8 cellular contexts compared by ENCODE assay signal in the genomic region with DNA sequence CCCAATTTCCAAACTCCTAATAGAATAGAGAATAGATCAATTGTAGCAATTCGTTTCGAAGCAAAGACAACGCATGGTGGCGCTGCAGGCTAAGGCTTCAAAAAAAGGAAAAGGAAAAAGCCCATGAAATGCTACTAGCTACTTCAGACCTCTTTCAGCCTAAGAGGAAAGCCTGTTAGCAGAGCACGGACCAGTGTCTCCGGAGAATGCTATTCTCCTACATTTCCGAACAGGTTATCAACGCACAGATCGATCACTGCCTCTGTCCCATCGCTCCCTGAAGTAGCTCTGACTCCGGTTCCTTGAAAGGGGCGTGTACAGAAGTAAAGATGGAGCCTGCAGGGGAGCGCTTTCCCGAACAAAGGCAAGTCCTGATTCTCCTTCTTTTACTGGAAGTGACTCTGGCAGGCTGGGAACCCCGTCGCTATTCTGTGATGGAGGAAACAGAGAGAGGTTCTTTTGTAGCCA. TPM values are rescaled to one million over a fixed set of nuclear protein-coding genes. Genes with fewer than 3 reads are reported as not detected.
DNase-seq lines count a peak whose midpoint lies in the region; ATAC-seq and TF ChIP-seq lines count a peak whose summit lies in the region.

A gene (plus strand): TSS at position 146 of the 468 bp plus-strand sequence. CDS start 184 bp downstream, at position 330.

- H3K4me3 Mint-ChIP-seq in activated CD4-positive, alpha-beta T cell treated with anti-CD3 and anti-CD28 coated beads, Interleukin-2, amount 10 ng/mL, durations not matched to agents 24 days and 14 days = no peak within 1 kb of the TSS

- no peak for TF ChIP-seq POLR2A in stomach (IDR thresholded peaks at IDR 0.05)

- no peaks in the 10 kb centered on the region for H3K4me1 Mint-ChIP-seq in activated CD4-positive, alpha-beta T cell treated with anti-CD3 and anti-CD28 coated beads, Interleukin-2, amount 10 ng/mL, durations not matched to agents 24 days and 14 days

- no peaks in the 10 kb centered on the region for H3K4me1 ChIP-seq in stomach

- peaks cover 66 to 100% (median 95%) of the 10 kb centered on the region in 4 donors for H3K9me3 ChIP-seq in stomach

- peaks cover 0 to 15% (median 0%) of the 10 kb centered on the region in 3 donors for H3K27me3 ChIP-seq in stomach

- intact Hi-C loops in activated CD4-positive, alpha-beta T cell treated with anti-CD3 and anti-CD28 coated beads, Interleukin-2, amount 10 ng/mL, durations not matched to agents 24 days and 14 days (cut with micrococcal nuclease) = loop anchor here (10.0 kb wide), 1 partner anchor 90 kb away; a partner anchor contains a TSS
- intact Hi-C loops in stomach (cut with DNase I; ENCODE audit: low total_unique reads) = no loop called here

- peak within 1 kb of the TSS; percentile 39 for H3K4me3 ChIP-seq in iPS-11a (ENCODE audit: low read depth, low read length)
- peak within 1 kb of the TSS in 3 of 4 donors; percentile 15 to 28 (median 23) for H3K4me3 ChIP-seq in stomach

- H3K27me3 Mint-ChIP-seq in activated CD4-positive, alpha-beta T cell treated with anti-CD3 and anti-CD28 coated beads, Interleukin-2, amount 10 ng/mL, durations not matched to agents 24 days and 14 days = no peaks in the 10 kb centered on the region

- H3K27ac ChIP-seq in stomach = no peak within 1 kb of the TSS

- peaks cover 1% of the 10 kb centered on the region for H3K36me3 Mint-ChIP-seq in activated CD4-positive, alpha-beta T cell treated with anti-CD3 and anti-CD28 coated beads, Interleukin-2, amount 10 ng/mL, durations not matched to agents 24 days and 14 days (ENCODE audit: low read depth)

- H3K36me3 ChIP-seq in stomach = peaks cover 0 to 22% (median 0%) of the 10 kb centered on the region in 4 donors

- DNase-seq in NCI-H2227 (lab: John Stamatoyannopoulos, UW; ENCODE audit: unreplicated experiment) (peak; percentile 11), NCI-H2227 treated with DMSO at 0.1 percent for 48 hours (lab: John Stamatoyannopoulos, UW) (no peak), stomach (no peak), SHP77 treated with DMSO at 0.1 percent for 48 hours (lab: John Stamatoyannopoulos, UW) (no peak)
- DNase-seq in activated CD4-positive, alpha-beta T cell treated with anti-CD3 and anti-CD28 coated beads, Interleukin-2, amount 10 ng/mL, durations not matched to agents 24 days and 14 days = peak; percentile 64

- ATAC-seq in GM21723 (IDR thresholded peaks at IDR 0.05; ENCODE audit: unreplicated experiment) (no peak), HG02840 (IDR thresholded peaks at IDR 0.05; ENCODE audit: low FRiP score, unreplicated experiment) (no peak)

- WGBS in stomach, 5 donors = 9 to 16% (median 10%) methylated on average over 16 of the region's 16 CpGs

- H3K27ac Mint-ChIP-seq in activated CD4-positive, alpha-beta T cell treated with anti-CD3 and anti-CD28 coated beads, Interleukin-2, amount 10 ng/mL, durations not matched to agents 24 days and 14 days = no peak within 1 kb of the TSS

- TF ChIP-seq CTCF in stomach (IDR thresholded peaks at IDR 0.05) = no peak

- H3K9me3 Mint-ChIP-seq in activated CD4-positive, alpha-beta T cell treated with anti-CD3 and anti-CD28 coated beads, Interleukin-2, amount 10 ng/mL, durations not matched to agents 24 days and 14 days = peaks cover 19% of the 10 kb centered on the region

- TF ChIP-seq EP300 in stomach (IDR thresholded peaks at IDR 0.05) = no peak

RNA-seq across cellular contexts. Expression of the gene that starts here (rescaled TPM):
- total RNA-seq in activated CD4-positive, alpha-beta T cell treated with anti-CD3 and anti-CD28 coated beads, Interleukin-2, amount 10 ng/mL, durations not matched to agents 24 days and 14 days = not detected in 2 replicates
- total RNA-seq in stomach = 1 to 10 TPM in 2 of 5 donors, under 1 TPM in 1, not detected in 2; 0.58 to 6.6 (median 2.2) TPM
- polyA plus RNA-seq in stomach = 1 to 10 TPM in 1 of 3 donors, under 1 TPM in 2; 0.44 to 1.2 (median 0.73) TPM

Comparison
In these comparisons a context has a peak if more than half of its experiments do, and no peak if none do; other contexts are left out.
1. Peak in DNase-seq in activated CD4-positive, alpha-beta T cell treated with anti-CD3 and anti-CD28 coated beads, Interleukin-2, amount 10 ng/mL, durations not matched to agents 24 days and 14 days; RNA of the gene not detected or under 1 TPM.